In the genomic region with DNA sequence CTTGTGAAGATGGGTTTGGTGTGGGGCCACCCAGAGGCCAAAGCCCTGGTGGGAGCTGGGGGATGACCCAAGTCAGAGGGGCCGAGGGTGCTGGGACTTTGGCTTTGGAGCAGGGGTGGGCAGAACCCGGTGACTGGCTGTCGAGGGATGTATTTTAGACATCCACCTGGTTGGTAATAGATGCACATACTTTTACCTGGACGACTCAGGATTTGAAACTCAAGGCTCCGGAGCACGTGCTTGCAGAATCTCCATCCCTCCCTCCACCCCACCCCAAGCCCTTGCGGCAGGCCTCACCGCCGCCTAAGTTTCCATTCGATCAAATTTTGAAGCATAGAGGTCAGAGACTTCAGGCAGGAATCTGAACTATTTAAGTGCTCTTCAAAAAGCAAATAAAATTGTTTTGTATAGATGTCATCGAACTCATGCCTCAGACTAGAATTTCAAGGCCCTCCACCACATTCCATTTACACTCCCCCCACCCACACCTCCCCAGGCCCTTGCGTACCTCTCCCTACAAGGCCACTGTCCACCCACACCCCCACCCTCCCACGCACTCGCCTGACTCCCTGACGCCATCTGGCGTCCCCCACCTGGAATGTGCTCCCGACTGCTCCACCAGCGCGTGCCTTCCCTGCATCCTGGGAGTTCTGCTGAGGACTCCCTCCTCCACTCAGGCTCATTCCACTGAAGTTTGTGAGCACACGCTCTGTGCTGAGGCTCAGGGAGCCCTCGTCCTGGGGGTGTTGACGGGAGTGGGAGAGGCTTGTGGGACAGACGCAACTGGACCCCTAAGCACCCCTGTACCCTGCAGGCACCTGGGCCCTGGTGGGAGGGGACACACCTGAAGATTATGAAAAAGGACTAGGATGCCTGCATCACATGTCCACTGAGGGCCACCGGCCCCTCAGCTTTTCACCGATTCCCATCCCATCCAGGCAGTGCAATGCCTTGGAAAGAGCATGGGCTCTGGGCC, we compare ENCODE assay signal across 1 cellular context.
A peak's percentile ranks its signal among the peaks of the same experiment; 100 is the strongest.
TF ChIP-seq lines count a peak whose summit lies in the region.

No MANE protein-coding gene starts in this region.

TF ChIP-seq in HepG2, 621 proteins besides CTCF, POLR2A, EP300 and RAD21 (continued from another document and continues in another):
- TF ChIP-seq, protein P1, sequence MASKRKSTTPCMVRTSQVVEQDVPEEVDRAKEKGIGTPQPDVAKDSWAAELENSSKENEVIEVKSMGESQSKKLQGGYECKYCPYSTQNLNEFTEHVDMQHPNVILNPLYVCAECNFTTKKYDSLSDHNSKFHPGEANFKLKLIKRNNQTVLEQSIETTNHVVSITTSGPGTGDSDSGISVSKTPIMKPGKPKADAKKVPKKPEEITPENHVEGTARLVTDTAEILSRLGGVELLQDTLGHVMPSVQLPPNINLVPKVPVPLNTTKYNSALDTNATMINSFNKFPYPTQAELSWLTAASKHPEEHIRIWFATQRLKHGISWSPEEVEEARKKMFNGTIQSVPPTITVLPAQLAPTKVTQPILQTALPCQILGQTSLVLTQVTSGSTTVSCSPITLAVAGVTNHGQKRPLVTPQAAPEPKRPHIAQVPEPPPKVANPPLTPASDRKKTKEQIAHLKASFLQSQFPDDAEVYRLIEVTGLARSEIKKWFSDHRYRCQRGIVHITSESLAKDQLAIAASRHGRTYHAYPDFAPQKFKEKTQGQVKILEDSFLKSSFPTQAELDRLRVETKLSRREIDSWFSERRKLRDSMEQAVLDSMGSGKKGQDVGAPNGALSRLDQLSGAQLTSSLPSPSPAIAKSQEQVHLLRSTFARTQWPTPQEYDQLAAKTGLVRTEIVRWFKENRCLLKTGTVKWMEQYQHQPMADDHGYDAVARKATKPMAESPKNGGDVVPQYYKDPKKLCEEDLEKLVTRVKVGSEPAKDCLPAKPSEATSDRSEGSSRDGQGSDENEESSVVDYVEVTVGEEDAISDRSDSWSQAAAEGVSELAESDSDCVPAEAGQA (IDR thresholded peaks at IDR 0.05; ENCODE audit: low read depth): no peak
- TF ChIP-seq, protein P1 (CRISPR knock-in tag; IDR thresholded peaks at IDR 0.05; ENCODE audit: borderline replicate concordance): no peak
- TF ChIP-seq, protein P2, sequence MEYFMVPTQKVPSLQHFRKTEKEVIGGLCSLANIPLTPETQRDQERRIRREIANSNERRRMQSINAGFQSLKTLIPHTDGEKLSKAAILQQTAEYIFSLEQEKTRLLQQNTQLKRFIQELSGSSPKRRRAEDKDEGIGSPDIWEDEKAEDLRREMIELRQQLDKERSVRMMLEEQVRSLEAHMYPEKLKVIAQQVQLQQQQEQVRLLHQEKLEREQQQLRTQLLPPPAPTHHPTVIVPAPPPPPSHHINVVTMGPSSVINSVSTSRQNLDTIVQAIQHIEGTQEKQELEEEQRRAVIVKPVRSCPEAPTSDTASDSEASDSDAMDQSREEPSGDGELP (IDR thresholded peaks at IDR 0.05; ENCODE audit: borderline replicate concordance, low read depth): no peak
- TF ChIP-seq ZNF20 (CRISPR knock-in tag; IDR thresholded peaks at IDR 0.05) (no peak), ZNF430 (CRISPR knock-in tag; IDR thresholded peaks at IDR 0.05) (no peak), SAP130 (CRISPR knock-in tag; IDR thresholded peaks at IDR 0.05; ENCODE audit: low read depth) (peak; percentile 73), ZNF776 (CRISPR knock-in tag; IDR thresholded peaks at IDR 0.05) (no peak), BHLHE40 (IDR thresholded peaks at IDR 0.05; ENCODE audit: low read length) (peak; percentile 38; the same call in 1 of the 2 replicates), GATA4 (IDR thresholded peaks at IDR 0.05; ENCODE audit: borderline replicate concordance, low read depth) (no peak), ZNF660 (CRISPR knock-in tag; IDR thresholded peaks at IDR 0.05; ENCODE audit: borderline replicate concordance, low read depth) (no peak), RXRA (CRISPR knock-in tag; IDR thresholded peaks at IDR 0.05) (peak; percentile 34; the same call in 1 of the 2 replicates), ZNF235 (CRISPR knock-in tag; IDR thresholded peaks at IDR 0.05; ENCODE audit: borderline replicate concordance) (no peak), ZBTB7B (CRISPR knock-in tag; IDR thresholded peaks at IDR 0.05) (no peak), ZFP82 (CRISPR knock-in tag; IDR thresholded peaks at IDR 0.05; ENCODE audit: borderline replicate concordance) (no peak), IRX3 (CRISPR knock-in tag; IDR thresholded peaks at IDR 0.05; ENCODE audit: borderline replicate concordance, low read depth) (no peak), SMYD3 (CRISPR knock-in tag; IDR thresholded peaks at IDR 0.05) (no peak), EHMT2 (IDR thresholded peaks at IDR 0.05; ENCODE audit: borderline replicate concordance, low read depth, low read length) (no peak), ELF3 (CRISPR knock-in tag; IDR thresholded peaks at IDR 0.05) (no peak), SMARCE1 (IDR thresholded peaks at IDR 0.05; ENCODE audit: borderline replicate concordance) (no peak), ZNF205 (CRISPR knock-in tag; IDR thresholded peaks at IDR 0.05) (no peak), FOXO1 (CRISPR knock-in tag; IDR thresholded peaks at IDR 0.05) (0 out of 2 replicates have a peak, but pooled peaks have one; percentile 12)
- TF ChIP-seq, protein P3, sequence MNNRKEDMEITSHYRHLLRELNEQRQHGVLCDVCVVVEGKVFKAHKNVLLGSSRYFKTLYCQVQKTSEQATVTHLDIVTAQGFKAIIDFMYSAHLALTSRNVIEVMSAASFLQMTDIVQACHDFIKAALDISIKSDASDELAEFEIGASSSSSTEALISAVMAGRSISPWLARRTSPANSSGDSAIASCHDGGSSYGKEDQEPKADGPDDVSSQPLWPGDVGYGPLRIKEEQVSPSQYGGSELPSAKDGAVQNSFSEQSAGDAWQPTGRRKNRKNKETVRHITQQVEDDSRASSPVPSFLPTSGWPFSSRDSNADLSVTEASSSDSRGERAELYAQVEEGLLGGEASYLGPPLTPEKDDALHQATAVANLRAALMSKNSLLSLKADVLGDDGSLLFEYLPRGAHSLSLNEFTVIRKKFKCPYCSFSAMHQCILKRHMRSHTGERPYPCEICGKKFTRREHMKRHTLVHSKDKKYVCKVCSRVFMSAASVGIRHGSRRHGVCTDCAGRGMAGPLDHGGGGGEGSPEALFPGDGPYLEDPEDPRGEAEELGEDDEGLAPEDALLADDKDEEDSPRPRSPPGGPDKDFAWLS (CRISPR knock-in tag; IDR thresholded peaks at IDR 0.05; ENCODE audit: borderline replicate concordance): no peak
- TF ChIP-seq, protein P4, sequence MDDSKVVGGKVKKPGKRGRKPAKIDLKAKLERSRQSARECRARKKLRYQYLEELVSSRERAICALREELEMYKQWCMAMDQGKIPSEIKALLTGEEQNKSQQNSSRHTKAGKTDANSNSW (CRISPR knock-in tag; IDR thresholded peaks at IDR 0.05; ENCODE audit: borderline replicate concordance): no peak
- TF ChIP-seq, protein P5, sequence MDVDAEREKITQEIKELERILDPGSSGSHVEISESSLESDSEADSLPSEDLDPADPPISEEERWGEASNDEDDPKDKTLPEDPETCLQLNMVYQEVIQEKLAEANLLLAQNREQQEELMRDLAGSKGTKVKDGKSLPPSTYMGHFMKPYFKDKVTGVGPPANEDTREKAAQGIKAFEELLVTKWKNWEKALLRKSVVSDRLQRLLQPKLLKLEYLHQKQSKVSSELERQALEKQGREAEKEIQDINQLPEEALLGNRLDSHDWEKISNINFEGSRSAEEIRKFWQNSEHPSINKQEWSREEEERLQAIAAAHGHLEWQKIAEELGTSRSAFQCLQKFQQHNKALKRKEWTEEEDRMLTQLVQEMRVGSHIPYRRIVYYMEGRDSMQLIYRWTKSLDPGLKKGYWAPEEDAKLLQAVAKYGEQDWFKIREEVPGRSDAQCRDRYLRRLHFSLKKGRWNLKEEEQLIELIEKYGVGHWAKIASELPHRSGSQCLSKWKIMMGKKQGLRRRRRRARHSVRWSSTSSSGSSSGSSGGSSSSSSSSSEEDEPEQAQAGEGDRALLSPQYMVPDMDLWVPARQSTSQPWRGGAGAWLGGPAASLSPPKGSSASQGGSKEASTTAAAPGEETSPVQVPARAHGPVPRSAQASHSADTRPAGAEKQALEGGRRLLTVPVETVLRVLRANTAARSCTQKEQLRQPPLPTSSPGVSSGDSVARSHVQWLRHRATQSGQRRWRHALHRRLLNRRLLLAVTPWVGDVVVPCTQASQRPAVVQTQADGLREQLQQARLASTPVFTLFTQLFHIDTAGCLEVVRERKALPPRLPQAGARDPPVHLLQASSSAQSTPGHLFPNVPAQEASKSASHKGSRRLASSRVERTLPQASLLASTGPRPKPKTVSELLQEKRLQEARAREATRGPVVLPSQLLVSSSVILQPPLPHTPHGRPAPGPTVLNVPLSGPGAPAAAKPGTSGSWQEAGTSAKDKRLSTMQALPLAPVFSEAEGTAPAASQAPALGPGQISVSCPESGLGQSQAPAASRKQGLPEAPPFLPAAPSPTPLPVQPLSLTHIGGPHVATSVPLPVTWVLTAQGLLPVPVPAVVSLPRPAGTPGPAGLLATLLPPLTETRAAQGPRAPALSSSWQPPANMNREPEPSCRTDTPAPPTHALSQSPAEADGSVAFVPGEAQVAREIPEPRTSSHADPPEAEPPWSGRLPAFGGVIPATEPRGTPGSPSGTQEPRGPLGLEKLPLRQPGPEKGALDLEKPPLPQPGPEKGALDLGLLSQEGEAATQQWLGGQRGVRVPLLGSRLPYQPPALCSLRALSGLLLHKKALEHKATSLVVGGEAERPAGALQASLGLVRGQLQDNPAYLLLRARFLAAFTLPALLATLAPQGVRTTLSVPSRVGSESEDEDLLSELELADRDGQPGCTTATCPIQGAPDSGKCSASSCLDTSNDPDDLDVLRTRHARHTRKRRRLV (CRISPR knock-in tag; IDR thresholded peaks at IDR 0.05): no peak
- TF ChIP-seq, protein P6, sequence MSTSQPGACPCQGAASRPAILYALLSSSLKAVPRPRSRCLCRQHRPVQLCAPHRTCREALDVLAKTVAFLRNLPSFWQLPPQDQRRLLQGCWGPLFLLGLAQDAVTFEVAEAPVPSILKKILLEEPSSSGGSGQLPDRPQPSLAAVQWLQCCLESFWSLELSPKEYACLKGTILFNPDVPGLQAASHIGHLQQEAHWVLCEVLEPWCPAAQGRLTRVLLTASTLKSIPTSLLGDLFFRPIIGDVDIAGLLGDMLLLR (CRISPR knock-in tag; IDR thresholded peaks at IDR 0.05): no peak
- TF ChIP-seq, protein P7, sequence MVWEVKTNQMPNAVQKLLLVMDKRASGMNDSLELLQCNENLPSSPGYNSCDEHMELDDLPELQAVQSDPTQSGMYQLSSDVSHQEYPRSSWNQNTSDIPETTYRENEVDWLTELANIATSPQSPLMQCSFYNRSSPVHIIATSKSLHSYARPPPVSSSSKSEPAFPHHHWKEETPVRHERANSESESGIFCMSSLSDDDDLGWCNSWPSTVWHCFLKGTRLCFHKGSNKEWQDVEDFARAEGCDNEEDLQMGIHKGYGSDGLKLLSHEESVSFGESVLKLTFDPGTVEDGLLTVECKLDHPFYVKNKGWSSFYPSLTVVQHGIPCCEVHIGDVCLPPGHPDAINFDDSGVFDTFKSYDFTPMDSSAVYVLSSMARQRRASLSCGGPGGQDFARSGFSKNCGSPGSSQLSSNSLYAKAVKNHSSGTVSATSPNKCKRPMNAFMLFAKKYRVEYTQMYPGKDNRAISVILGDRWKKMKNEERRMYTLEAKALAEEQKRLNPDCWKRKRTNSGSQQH (CRISPR knock-in tag; IDR thresholded peaks at IDR 0.05; ENCODE audit: low read depth): no peak
- TF ChIP-seq, protein P8, sequence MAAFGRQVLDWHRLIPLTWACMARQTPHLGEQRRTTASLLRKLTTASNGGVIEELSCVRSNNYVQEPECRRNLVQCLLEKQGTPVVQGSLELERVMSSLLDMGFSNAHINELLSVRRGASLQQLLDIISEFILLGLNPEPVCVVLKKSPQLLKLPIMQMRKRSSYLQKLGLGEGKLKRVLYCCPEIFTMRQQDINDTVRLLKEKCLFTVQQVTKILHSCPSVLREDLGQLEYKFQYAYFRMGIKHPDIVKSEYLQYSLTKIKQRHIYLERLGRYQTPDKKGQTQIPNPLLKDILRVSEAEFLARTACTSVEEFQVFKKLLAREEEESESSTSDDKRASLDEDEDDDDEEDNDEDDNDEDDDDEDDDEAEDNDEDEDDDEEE (CRISPR knock-in tag; IDR thresholded peaks at IDR 0.05): no peak
- TF ChIP-seq, protein P9, sequence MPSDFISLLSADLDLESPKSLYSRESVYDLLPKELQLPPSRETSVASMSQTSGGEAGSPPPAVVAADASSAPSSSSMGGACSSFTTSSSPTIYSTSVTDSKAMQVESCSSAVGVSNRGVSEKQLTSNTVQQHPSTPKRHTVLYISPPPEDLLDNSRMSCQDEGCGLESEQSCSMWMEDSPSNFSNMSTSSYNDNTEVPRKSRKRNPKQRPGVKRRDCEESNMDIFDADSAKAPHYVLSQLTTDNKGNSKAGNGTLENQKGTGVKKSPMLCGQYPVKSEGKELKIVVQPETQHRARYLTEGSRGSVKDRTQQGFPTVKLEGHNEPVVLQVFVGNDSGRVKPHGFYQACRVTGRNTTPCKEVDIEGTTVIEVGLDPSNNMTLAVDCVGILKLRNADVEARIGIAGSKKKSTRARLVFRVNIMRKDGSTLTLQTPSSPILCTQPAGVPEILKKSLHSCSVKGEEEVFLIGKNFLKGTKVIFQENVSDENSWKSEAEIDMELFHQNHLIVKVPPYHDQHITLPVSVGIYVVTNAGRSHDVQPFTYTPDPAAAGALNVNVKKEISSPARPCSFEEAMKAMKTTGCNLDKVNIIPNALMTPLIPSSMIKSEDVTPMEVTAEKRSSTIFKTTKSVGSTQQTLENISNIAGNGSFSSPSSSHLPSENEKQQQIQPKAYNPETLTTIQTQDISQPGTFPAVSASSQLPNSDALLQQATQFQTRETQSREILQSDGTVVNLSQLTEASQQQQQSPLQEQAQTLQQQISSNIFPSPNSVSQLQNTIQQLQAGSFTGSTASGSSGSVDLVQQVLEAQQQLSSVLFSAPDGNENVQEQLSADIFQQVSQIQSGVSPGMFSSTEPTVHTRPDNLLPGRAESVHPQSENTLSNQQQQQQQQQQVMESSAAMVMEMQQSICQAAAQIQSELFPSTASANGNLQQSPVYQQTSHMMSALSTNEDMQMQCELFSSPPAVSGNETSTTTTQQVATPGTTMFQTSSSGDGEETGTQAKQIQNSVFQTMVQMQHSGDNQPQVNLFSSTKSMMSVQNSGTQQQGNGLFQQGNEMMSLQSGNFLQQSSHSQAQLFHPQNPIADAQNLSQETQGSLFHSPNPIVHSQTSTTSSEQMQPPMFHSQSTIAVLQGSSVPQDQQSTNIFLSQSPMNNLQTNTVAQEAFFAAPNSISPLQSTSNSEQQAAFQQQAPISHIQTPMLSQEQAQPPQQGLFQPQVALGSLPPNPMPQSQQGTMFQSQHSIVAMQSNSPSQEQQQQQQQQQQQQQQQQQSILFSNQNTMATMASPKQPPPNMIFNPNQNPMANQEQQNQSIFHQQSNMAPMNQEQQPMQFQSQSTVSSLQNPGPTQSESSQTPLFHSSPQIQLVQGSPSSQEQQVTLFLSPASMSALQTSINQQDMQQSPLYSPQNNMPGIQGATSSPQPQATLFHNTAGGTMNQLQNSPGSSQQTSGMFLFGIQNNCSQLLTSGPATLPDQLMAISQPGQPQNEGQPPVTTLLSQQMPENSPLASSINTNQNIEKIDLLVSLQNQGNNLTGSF (CRISPR knock-in tag; IDR thresholded peaks at IDR 0.05): no peak
